ENCODE assay signal across 27 cellular contexts in the genomic region with DNA sequence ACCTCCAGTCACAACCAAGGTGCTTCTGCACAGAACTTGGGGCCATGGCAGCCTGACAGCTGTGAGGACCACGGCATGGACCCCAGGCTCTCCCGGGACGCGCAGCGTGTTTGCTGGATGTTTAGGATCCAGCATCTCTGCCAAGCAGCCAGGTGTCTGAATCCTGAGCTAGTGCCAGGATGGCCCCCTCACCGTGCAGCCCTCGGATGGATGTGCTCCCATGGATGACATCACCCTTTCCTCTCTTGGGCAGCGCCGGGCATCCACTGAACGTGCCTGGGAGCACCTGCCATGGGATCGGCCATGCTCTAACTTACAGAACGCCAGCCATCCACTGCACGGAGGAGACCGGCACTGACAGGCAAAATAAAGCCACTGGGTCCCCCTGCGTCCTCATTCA.
"Had no signal": no experiment of that assay in that cellular context is flagged by ENCODE, and none has a peak within 500 bp of the region (broad histone marks: within the 10 kb centered on the region; RNA-seq: fewer than 3 reads in every experiment).

No MANE protein-coding gene starts in this region.

- DNase-seq: activated CD4-positive, alpha-beta memory T cell treated with anti-CD3 and anti-CD28 coated beads for 36 hours; activated CD4-positive, alpha-beta T cell treated with anti-CD3 and anti-CD28 coated beads for 48 hours; activated CD8-positive, alpha-beta memory T cell treated with anti-CD3 and anti-CD28 coated beads, Interleukin-2, amount 50 U/mL, for 4 hours; activated effector memory CD4-positive, alpha-beta T cell treated with anti-CD3 and anti-CD28 coated beads, Interleukin-2, amount 50 U/mL, for 16 hours; activated naive CD4-positive, alpha-beta T cell treated with anti-CD3 and anti-CD28 coated beads for 36 hours; activated T-cell treated with anti-CD3 and anti-CD28 coated beads, Interleukin-2, amount 50 U/mL, for 1 hour; amygdala; central memory CD4-positive, alpha-beta T cell; hippocampal formation; kidney; left colon; midbrain; naive thymus-derived CD4-positive, alpha-beta T cell; ovary; retina; sigmoid colon; small intestine; stimulated activated CD4-positive, alpha-beta T cell treated with anti-CD3 and anti-CD28 coated beads, Interleukin-2, amount 100 ng/mL, for 24 hours; stimulated activated naive B cell treated with anti-CD40 and anti-IgM and Interleukin-4, amounts not matched to agents 10 μg/mL and 1 μg/mL and 100 μg/mL, for 72 hours; stomach; T1000; thyroid gland; WERI-Rb-1 had no signal

- H3K27ac Mint-ChIP-seq: activated CD4-positive, alpha-beta memory T cell treated with anti-CD3 and anti-CD28 coated beads for 36 hours; activated naive CD4-positive, alpha-beta T cell treated with anti-CD3 and anti-CD28 coated beads for 36 hours; activated T-helper 1 cell treated with anti-CD3 and anti-CD28 coated beads, Interleukin-12 subunit alpha, Interleukin-12 subunit beta, Interleukin-2, Interleukin-4 antibody, amounts not matched to agents 30 ng/mL and 10 ng/mL and 1 ng/mL, durations not matched to agents 14 hours and 24 hours and 36 hours; progenitor cell of endocrine pancreas; stimulated activated naive B cell treated with anti-CD40 and anti-IgM and Interleukin-4, amounts not matched to agents 10 μg/mL and 1 μg/mL and 100 μg/mL, for 72 hours had no signal

- H3K27me3 Mint-ChIP-seq: activated CD4-positive, alpha-beta memory T cell treated with anti-CD3 and anti-CD28 coated beads for 36 hours; naive thymus-derived CD4-positive, alpha-beta T cell; progenitor cell of endocrine pancreas; stimulated activated naive B cell treated with anti-CD40 and anti-IgM and Interleukin-4, amounts not matched to agents 10 μg/mL and 1 μg/mL and 100 μg/mL, for 72 hours had no signal

- H3K9me3 Mint-ChIP-seq: activated CD4-positive, alpha-beta memory T cell treated with anti-CD3 and anti-CD28 coated beads for 36 hours; activated naive CD4-positive, alpha-beta T cell treated with anti-CD3 and anti-CD28 coated beads for 36 hours; activated T-helper 1 cell treated with anti-CD3 and anti-CD28 coated beads, Interleukin-12 subunit alpha, Interleukin-12 subunit beta, Interleukin-2, Interleukin-4 antibody, amounts not matched to agents 30 ng/mL and 10 ng/mL and 1 ng/mL, durations not matched to agents 14 hours and 24 hours and 36 hours; naive thymus-derived CD4-positive, alpha-beta T cell; stimulated activated naive B cell treated with anti-CD40 and anti-IgM and Interleukin-4, amounts not matched to agents 10 μg/mL and 1 μg/mL and 100 μg/mL, for 72 hours had no signal

- H3K4me3 Mint-ChIP-seq: activated CD4-positive, alpha-beta memory T cell treated with anti-CD3 and anti-CD28 coated beads for 36 hours; activated naive CD4-positive, alpha-beta T cell treated with anti-CD3 and anti-CD28 coated beads for 36 hours; activated T-helper 1 cell treated with anti-CD3 and anti-CD28 coated beads, Interleukin-12 subunit alpha, Interleukin-12 subunit beta, Interleukin-2, Interleukin-4 antibody, amounts not matched to agents 30 ng/mL and 10 ng/mL and 1 ng/mL, durations not matched to agents 14 hours and 24 hours and 36 hours; naive thymus-derived CD4-positive, alpha-beta T cell; stimulated activated naive B cell treated with anti-CD40 and anti-IgM and Interleukin-4, amounts not matched to agents 10 μg/mL and 1 μg/mL and 100 μg/mL, for 72 hours had no signal

- ATAC-seq: activated CD4-positive, CD25-positive, alpha-beta regulatory T cell treated with anti-CD3 and anti-CD28 coated beads, Interleukin-2, amount 50 U/mL, for 24 hours; gastroesophageal sphincter; left colon; naive thymus-derived CD4-positive, alpha-beta T cell; stimulated activated naive B cell treated with anti-CD40 and anti-IgM and Interleukin-4, amounts not matched to agents 10 μg/mL and 1 μg/mL and 100 μg/mL, for 72 hours had no signal
